In the genomic region with DNA sequence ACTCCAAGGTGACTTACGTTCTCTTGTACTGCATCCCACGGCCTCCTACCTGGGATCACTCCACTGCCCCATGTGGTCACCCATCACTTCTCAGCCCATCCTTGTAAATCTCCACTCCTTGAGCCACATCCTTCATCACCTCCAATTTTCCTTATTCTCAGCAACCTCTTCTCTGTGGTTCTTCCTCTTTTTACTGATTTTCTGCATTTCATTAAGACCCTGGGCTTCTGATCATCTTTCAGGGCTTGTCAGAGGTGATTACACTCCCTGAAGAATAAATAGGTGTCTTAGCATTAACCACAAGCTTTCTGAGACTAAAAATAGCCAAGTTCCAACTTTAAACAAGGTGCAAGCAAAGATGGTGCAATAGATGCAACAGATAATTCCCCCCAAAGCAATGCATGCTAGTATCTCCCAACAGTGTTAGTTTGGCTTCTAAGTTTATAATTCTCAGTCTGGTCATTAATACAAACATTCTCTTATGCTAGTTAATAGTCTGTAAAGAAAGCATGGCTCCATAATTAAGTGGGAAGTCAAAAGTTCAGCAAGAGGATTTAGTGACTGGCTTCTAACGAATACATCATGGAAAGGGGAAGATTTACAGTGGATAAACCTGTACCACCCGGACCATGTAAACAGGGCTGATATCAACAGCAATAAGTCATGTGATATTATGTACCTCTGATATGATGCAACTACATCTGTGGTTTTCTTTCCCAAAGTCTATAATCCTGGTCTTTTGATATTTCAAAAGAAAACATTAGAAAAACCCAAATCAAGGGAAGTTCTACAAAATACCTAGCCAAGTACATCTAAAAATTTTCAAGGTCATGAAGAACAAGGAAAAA, we compare ENCODE assay signal across 21 cellular contexts. TPM values are rescaled to one million over a fixed set of nuclear protein-coding genes. Genes with fewer than 3 reads are reported as not detected.
DNase-seq lines count a peak whose midpoint lies in the region; ATAC-seq and TF ChIP-seq lines count a peak whose summit lies in the region.
"Had no signal": no experiment of that assay in that cellular context is flagged by ENCODE, and none has a peak within 500 bp of the region (broad histone marks: within the 10 kb centered on the region; RNA-seq: fewer than 3 reads in every experiment).

No MANE protein-coding gene starts in this region.

- TF ChIP-seq RAD21 in HCT116 (IDR thresholded peaks at IDR 0.05; ENCODE audit: low read depth) = no peak

- H2BK5ac ChIP-seq in mesenchymal stem cell (ENCODE audit: low read depth, low read length, poor library complexity, severe bottlenecking) = no peak overlapping the region

- H3K27me3 ChIP-seq in HCT116 (ENCODE audit: insufficient read depth, low read length) = no peaks in the 10 kb centered on the region
- H3K27me3 ChIP-seq in mesenchymal stem cell (ENCODE audit: control insufficient read depth in 1 of 2, insufficient read depth in 1 of 2, low read length in 2 of 2) = peaks cover 0 to 12% of the 10 kb centered on the region in 2 experiments
- H3K27me3 ChIP-seq: breast epithelium had no signal

- no peak overlapping the region for H4K91ac ChIP-seq in mesenchymal stem cell (ENCODE audit: low read length)

- no TSS peak for BruUV-seq in HCT116 (replicated peaks; lab: Mats Ljungman, UMichigan)

- H3K4me3 ChIP-seq in HCT116 (replicated peaks in 1 of 2; ENCODE audit: low read depth in 1 of 2, low read length in 2 of 2) = no peak overlapping the region
- H3K4me3 ChIP-seq in mesenchymal stem cell (ENCODE audit: insufficient read depth in 1 of 2, low read depth in 1 of 2, low read length in 2 of 2) = no peak overlapping the region
- H3K4me3 ChIP-seq: breast epithelium, PC-9 had no signal

- H3K14ac ChIP-seq in mesenchymal stem cell (ENCODE audit: low read length in 2 of 2) = peak overlapping the region in 1 of 2 experiments; percentile 11

- peaks cover 70% of the 10 kb centered on the region for H3K4me1 Mint-ChIP-seq in activated T-helper 1 cell treated with anti-CD3 and anti-CD28 coated beads, Interleukin-12 subunit alpha, Interleukin-12 subunit beta, Interleukin-2, Interleukin-4 antibody, amounts not matched to agents 30 ng/mL and 10 ng/mL and 1 ng/mL, durations not matched to agents 14 hours and 24 hours and 36 hours (ENCODE audit: low read depth)

- no peak overlapping the region for H4K8ac ChIP-seq in mesenchymal stem cell (ENCODE audit: low read length)

- H3K9ac ChIP-seq in HCT116 (ENCODE audit: low read length) (no peak overlapping the region), mesenchymal stem cell (ENCODE audit: low read length) (no peak overlapping the region)

- H3K4me2 ChIP-seq in HCT116 (ENCODE audit: low read length) = no peak overlapping the region
- no peak overlapping the region for H3K4me2 ChIP-seq in mesenchymal stem cell (ENCODE audit: low read length, poor library complexity, severe bottlenecking)
- H3K4me2 ChIP-seq: PC-9 had no signal

- CTCF ChIA-PET in HCT116 (lab: Charles Lee) = interaction anchor here (1.5 kb wide), 1 partner anchor 50 kb away, joined by 3 read pairs; no protein-coding TSS in a partner anchor

- no peak overlapping the region for H2BK15ac ChIP-seq in mesenchymal stem cell (ENCODE audit: low read depth, poor library complexity, severe bottlenecking)

- TF ChIP-seq CTCF in HCT116 (IDR thresholded peaks at IDR 0.05 in 2 of 3, conservative IDR thresholded peaks at IDR 0.05 in 1 of 3; ENCODE audit: borderline replicate concordance in 1 of 3, insufficient read depth in 1 of 3, low read depth in 2 of 3, low read length in 2 of 3) = peak in 2 of 3 experiments; percentile 40 to 42; a peak in 3 of 6 replicates

- no peak overlapping the region for H2AK5ac ChIP-seq in mesenchymal stem cell (ENCODE audit: low read length, severe bottlenecking)

- H3K79me1 ChIP-seq in mesenchymal stem cell (replicated peaks; ENCODE audit: low read length, poor library complexity, severe bottlenecking) = peaks cover 1% of the 10 kb centered on the region

- H3K4me3 Mint-ChIP-seq in activated T-helper 1 cell treated with anti-CD3 and anti-CD28 coated beads, Interleukin-12 subunit alpha, Interleukin-12 subunit beta, Interleukin-2, Interleukin-4 antibody, amounts not matched to agents 30 ng/mL and 10 ng/mL and 1 ng/mL, durations not matched to agents 14 hours and 24 hours and 36 hours = peak overlapping the region; percentile 36

- intact Hi-C loops in HCT116 (cut with micrococcal nuclease) = no loop called here
- intact Hi-C loops in activated T-helper 1 cell treated with anti-CD3 and anti-CD28 coated beads, Interleukin-12 subunit alpha, Interleukin-12 subunit beta, Interleukin-2, Interleukin-4 antibody, amounts not matched to agents 30 ng/mL and 10 ng/mL and 1 ng/mL, durations not matched to agents 14 hours and 24 hours and 36 hours (cut with micrococcal nuclease) = no loop called here

- H3K27me3 Mint-ChIP-seq in activated T-helper 1 cell treated with anti-CD3 and anti-CD28 coated beads, Interleukin-12 subunit alpha, Interleukin-12 subunit beta, Interleukin-2, Interleukin-4 antibody, amounts not matched to agents 30 ng/mL and 10 ng/mL and 1 ng/mL, durations not matched to agents 14 hours and 24 hours and 36 hours (ENCODE audit: insufficient read depth) = no peaks in the 10 kb centered on the region

- H3K27ac ChIP-seq in HCT116 (ENCODE audit: low read depth, low read length) (no peak overlapping the region), mesenchymal stem cell (ENCODE audit: low read length, poor library complexity, severe bottlenecking) (no peak overlapping the region)
- H3K27ac ChIP-seq: breast epithelium, PC-9 had no signal

- TF ChIP-seq POLR2A in HCT116 (IDR thresholded peaks at IDR 0.05; ENCODE audit: borderline replicate concordance, extremely low read depth, insufficient read depth, insufficient read length) = no peak

- WGBS in mesenchymal stem cell = 77% methylated on average over 3 of the region's 4 CpGs

- RAD21 ChIA-PET in HCT116 (lab: Charles Lee; ENCODE audit: low non-redundant PET in 1 of 2, low total read pairs in 2 of 2, uncharacterized antibody in 2 of 2, unreplicated experiment in 2 of 2) = no interaction called here

- H3K9me3 ChIP-seq in HCT116 (ENCODE audit: control insufficient read depth in 1 of 2, insufficient read depth in 1 of 2, low read depth in 1 of 2, low read length in 2 of 2) (no peaks in the 10 kb centered on the region), mesenchymal stem cell (ENCODE audit: control insufficient read depth, low read length) (no peaks in the 10 kb centered on the region)
- H3K9me3 ChIP-seq: breast epithelium had no signal

- H3K4me1 ChIP-seq in HCT116 (ENCODE audit: control insufficient read depth in 1 of 2, insufficient read depth in 2 of 2, low read length in 2 of 2) (peaks cover 19 to 32% of the 10 kb centered on the region in 2 experiments), mesenchymal stem cell (ENCODE audit: control insufficient read depth, insufficient read depth, low read depth, low read length) (no peaks in the 10 kb centered on the region)
- H3K4me1 ChIP-seq: breast epithelium had no signal

- no peak overlapping the region for H2AFZ ChIP-seq in HCT116 (ENCODE audit: low read depth, low read length, poor library complexity, severe bottlenecking)
- no peak overlapping the region for H2AFZ ChIP-seq in mesenchymal stem cell (ENCODE audit: low read depth, low read length)
- H2AFZ ChIP-seq: PC-9 had no signal

- H3K79me2 ChIP-seq in HCT116 (ENCODE audit: insufficient read depth, low read length) = no peaks in the 10 kb centered on the region

- no peak overlapping the region for H3K23ac ChIP-seq in mesenchymal stem cell (ENCODE audit: low read length in 2 of 2)

- H3K4ac ChIP-seq in mesenchymal stem cell (ENCODE audit: low read depth in 1 of 2, low read length in 2 of 2) = no peak overlapping the region

- ATAC-seq in HCT116 = 0 out of 2 replicates have a peak, but pooled peaks have one; percentile 29
- ATAC-seq in HG03196 (IDR thresholded peaks at IDR 0.05; ENCODE audit: unreplicated experiment) = no peak
- ATAC-seq in HG03442 (IDR thresholded peaks at IDR 0.05; ENCODE audit: unreplicated experiment) = no peak
- ATAC-seq: sciatic nerve had no signal

- H3K18ac ChIP-seq in mesenchymal stem cell (ENCODE audit: low read depth in 1 of 2, low read length in 2 of 2) = no peak overlapping the region

- H3K9me3 Mint-ChIP-seq in activated T-helper 1 cell treated with anti-CD3 and anti-CD28 coated beads, Interleukin-12 subunit alpha, Interleukin-12 subunit beta, Interleukin-2, Interleukin-4 antibody, amounts not matched to agents 30 ng/mL and 10 ng/mL and 1 ng/mL, durations not matched to agents 14 hours and 24 hours and 36 hours = no peaks in the 10 kb centered on the region

- DNase-seq in NCI-H82 (lab: John Stamatoyannopoulos, UW) (peak; percentile 9), NCI-H82 treated with DMSO at 0.1 percent for 48 hours (lab: John Stamatoyannopoulos, UW; ENCODE audit: unreplicated experiment) (no peak), HCT116 (ENCODE audit: low read depth, low spot score) (no peak), mesenchymal stem cell (peak; percentile 33), NCI-H2081 (lab: John Stamatoyannopoulos, UW) (no peak)
- DNase-seq in activated T-helper 1 cell treated with anti-CD3 and anti-CD28 coated beads, Interleukin-12 subunit alpha, Interleukin-12 subunit beta, Interleukin-2, Interleukin-4 antibody, amounts not matched to agents 30 ng/mL and 10 ng/mL and 1 ng/mL, durations not matched to agents 14 hours and 24 hours and 36 hours (ENCODE audit: low spot score) = no peak
- DNase-seq: 8988T; activated CD4-positive, CD25-positive, alpha-beta regulatory T cell; activated effector memory CD4-positive, alpha-beta T cell treated with anti-CD3 and anti-CD28 coated beads, Interleukin-2, amount 50 U/mL, for 16 hours; effector CD4-positive, alpha-beta T cell; foreskin fibroblast; GDM1; NCI-H1417 treated with DMSO at 0.1 percent for 48 hours; NCI-H446; PC-9; stimulated activated CD4-positive, alpha-beta T cell treated with anti-CD3 and anti-CD28 coated beads, Interleukin-4, amount 100 ng/mL, for 24 hours had no signal

- peak overlapping the region; percentile 77 for H3K27ac Mint-ChIP-seq in activated T-helper 1 cell treated with anti-CD3 and anti-CD28 coated beads, Interleukin-12 subunit alpha, Interleukin-12 subunit beta, Interleukin-2, Interleukin-4 antibody, amounts not matched to agents 30 ng/mL and 10 ng/mL and 1 ng/mL, durations not matched to agents 14 hours and 24 hours and 36 hours

- no peak overlapping the region for H2BK120ac ChIP-seq in mesenchymal stem cell (ENCODE audit: low read depth, low read length)

- no peaks in the 10 kb centered on the region for H3K9me2 ChIP-seq in HCT116 (ENCODE audit: insufficient read depth)

- peaks cover 22% of the 10 kb centered on the region for H3K36me3 Mint-ChIP-seq in activated T-helper 1 cell treated with anti-CD3 and anti-CD28 coated beads, Interleukin-12 subunit alpha, Interleukin-12 subunit beta, Interleukin-2, Interleukin-4 antibody, amounts not matched to agents 30 ng/mL and 10 ng/mL and 1 ng/mL, durations not matched to agents 14 hours and 24 hours and 36 hours (ENCODE audit: low read depth)

- H4K20me1 ChIP-seq in HCT116 (ENCODE audit: insufficient read depth) = no peaks in the 10 kb centered on the region

- no peaks in the 10 kb centered on the region for H3K36me3 ChIP-seq in HCT116 (ENCODE audit: control insufficient read depth in 1 of 2, insufficient read depth in 2 of 2, low read length in 2 of 2)
- H3K36me3 ChIP-seq in mesenchymal stem cell (ENCODE audit: control insufficient read depth in 1 of 2, insufficient read depth in 2 of 2, low read depth in 1 of 2, low read length in 2 of 2) = no peaks in the 10 kb centered on the region
- H3K36me3 ChIP-seq: breast epithelium had no signal

- POLR2A ChIA-PET in HCT116 (lab: Charles Lee) = interaction anchor here (0.8 kb wide), 1 partner anchor 77 kb away, joined by 3 read pairs; a partner anchor contains a TSS

- no peak overlapping the region for H2BK12ac ChIP-seq in mesenchymal stem cell (ENCODE audit: low read length in 2 of 2)

RNA-seq across cellular contexts. Expression of a gene that starts 47.4 kb away (rescaled TPM):
- 0.61 TPM for total RNA-seq in HCT116 (2021; ENCODE audit: unreplicated experiment)
- polyA plus RNA-seq in HCT116 (2012) = 0.27 and 0.30 TPM in 2 replicates
- total RNA-seq in activated T-helper 1 cell treated with anti-CD3 and anti-CD28 coated beads, Interleukin-12 subunit alpha, Interleukin-12 subunit beta, Interleukin-2, Interleukin-4 antibody, amounts not matched to agents 30 ng/mL and 10 ng/mL and 1 ng/mL, durations not matched to agents 14 hours and 24 hours and 36 hours = 0.10 TPM in 1 of 2 replicates, not detected in the other
- polyA plus RNA-seq in mesenchymal stem cell (2013, experiment 1 of 2) = not detected
- not detected for polyA plus RNA-seq in mesenchymal stem cell (2013, experiment 2 of 2)
- total RNA-seq: lung microvascular endothelial cell had no signal

RNA-seq across cellular contexts. Expression of a gene that starts 51.9 kb away (rescaled TPM):
- 0.86 TPM for total RNA-seq in HCT116 (2021; ENCODE audit: unreplicated experiment)
- polyA plus RNA-seq in HCT116 (2012) = 0.54 and 0.59 TPM in 2 replicates
- 50.4 and 51.7 TPM in 2 replicates for total RNA-seq in activated T-helper 1 cell treated with anti-CD3 and anti-CD28 coated beads, Interleukin-12 subunit alpha, Interleukin-12 subunit beta, Interleukin-2, Interleukin-4 antibody, amounts not matched to agents 30 ng/mL and 10 ng/mL and 1 ng/mL, durations not matched to agents 14 hours and 24 hours and 36 hours
- 5.8 TPM for polyA plus RNA-seq in mesenchymal stem cell (2013, experiment 1 of 2)
- polyA plus RNA-seq in mesenchymal stem cell (2013, experiment 2 of 2) = 5.5 TPM

Comparison
In these comparisons a context has a peak if more than half of its experiments do, and no peak if none do; other contexts are left out.
1. DNase-seq: peak in NCI-H82 (single experiment) and mesenchymal stem cell (single experiment); none in NCI-H82 treated with DMSO at 0.1 percent for 48 hours (single experiment), HCT116 (single experiment), activated T-helper 1 cell treated with anti-CD3 and anti-CD28 coated beads, Interleukin-12 subunit alpha, Interleukin-12 subunit beta, Interleukin-2, Interleukin-4 antibody, amounts not matched to agents 30 ng/mL and 10 ng/mL and 1 ng/mL, durations not matched to agents 14 hours and 24 hours and 36 hours (single experiment) and NCI-H2081 (0 of 2).
2. RNA of a gene that starts 51.9 kb away (total RNA-seq): 50.4 to 51.7 TPM in activated T-helper 1 cell treated with anti-CD3 and anti-CD28 coated beads, Interleukin-12 subunit alpha, Interleukin-12 subunit beta, Interleukin-2, Interleukin-4 antibody, amounts not matched to agents 30 ng/mL and 10 ng/mL and 1 ng/mL, durations not matched to agents 14 hours and 24 hours and 36 hours; 0.86 TPM in HCT116 (single experiment); every median in the first group is over 10 times any median in the second.